Comparison of ENCODE assay signal across 13 cellular contexts in the genomic region with DNA sequence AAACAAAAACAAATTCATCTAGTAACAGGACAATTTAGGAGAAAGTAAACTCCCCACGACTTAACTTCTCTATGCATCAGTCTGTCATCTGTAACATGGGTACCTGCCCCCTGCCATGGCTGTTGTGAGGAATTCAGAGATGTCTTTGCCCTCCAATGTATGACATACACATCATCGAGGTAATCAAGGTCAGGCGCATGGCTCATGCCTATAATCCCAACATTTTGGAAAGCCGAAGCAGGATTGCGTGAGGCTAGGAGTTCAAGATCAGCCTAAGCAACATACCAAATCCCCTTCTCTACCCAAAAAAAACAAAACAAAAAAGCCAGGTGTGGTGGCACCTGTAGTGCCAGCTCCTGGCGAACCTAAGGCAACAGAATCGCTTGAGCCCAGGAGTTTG. TPM values are rescaled to one million over a fixed set of nuclear protein-coding genes. Genes with fewer than 3 reads are reported as not detected.
A peak's percentile ranks its signal among the peaks of the same experiment; 100 is the strongest.
DNase-seq lines count a peak whose midpoint lies in the region; ATAC-seq, FAIRE-seq and TF ChIP-seq lines count a peak whose summit lies in the region.
"Had no signal": no experiment of that assay in that cellular context is flagged by ENCODE, and none has a peak within 500 bp of the region (broad histone marks: within the 10 kb centered on the region; RNA-seq: fewer than 3 reads in every experiment).

No MANE protein-coding gene starts in this region.

- no peak for DNase-seq in CD4-positive, alpha-beta memory T cell
- DNase-seq in GM12891 (ENCODE audit: insufficient read length, low spot score) (no peak), GM12878 (ENCODE audit: low read depth, low spot score) (no peak), inferior parietal cortex (ENCODE audit: extremely low spot score) (no peak), Kasumi-1 (lab: John Stamatoyannopoulos, UW) (no peak)
- DNase-seq: brain microvascular endothelial cell; CD8-positive, alpha-beta T cell; effector CD4-positive, alpha-beta T cell; MM.1S; pancreas; spleen; thyroid gland had no signal

- POLR2A ChIA-PET in CD4-positive, alpha-beta memory T cell (lab: Charles Lee; ENCODE audit: partially characterized antibody) = interaction anchor here (1.1 to 2.7 kb wide), 3 partner anchors 8 to 12 kb away, joined by 3 to 18 read pairs (median 16); partner anchors contain the start of gene EEF1A1
- POLR2A ChIA-PET in GM12878 (lab: Charles Lee) = interaction anchor here (0.7 to 1.3 kb wide), 2 partner anchors 50 to 61 kb away, joined by 3 to 5 read pairs; no protein-coding TSS in a partner anchor

- no peaks in the 10 kb centered on the region for H3K9me3 ChIP-seq in CD4-positive, alpha-beta memory T cell (ENCODE audit: control insufficient read depth in 1 of 2, low read length in 2 of 2)
- no peaks in the 10 kb centered on the region for H3K9me3 ChIP-seq in GM12878 (replicated peaks; ENCODE audit: control insufficient read depth, insufficient read depth, low read length)
- H3K9me3 ChIP-seq: pancreas, spleen, thyroid gland had no signal

- H3K4me2 ChIP-seq in GM12878 (ENCODE audit: control insufficient read depth, insufficient read depth) = peak overlapping the region; percentile 50; the same call in 1 of the 2 replicates

- no peaks in the 10 kb centered on the region for H3K27me3 ChIP-seq in CD4-positive, alpha-beta memory T cell (ENCODE audit: insufficient read depth, low read length)
- no peaks in the 10 kb centered on the region for H3K27me3 ChIP-seq in GM12878 (replicated peaks in 1 of 2; ENCODE audit: control insufficient read depth in 2 of 2, insufficient read depth in 2 of 2, low read length in 1 of 2)
- H3K27me3 ChIP-seq: brain microvascular endothelial cell, pancreas, spleen, thyroid gland had no signal

- in situ Hi-C loops in GM12878 (cut with MboI) = loop anchor here (25.0 kb wide), 1 partner anchor 101 kb away; no protein-coding TSS in a partner anchor

- intact Hi-C loops in CD4-positive, alpha-beta memory T cell (cut with micrococcal nuclease) = no loop called here
- intact Hi-C loops in GM12878 (cut with micrococcal nuclease; ENCODE audit: unreplicated experiment) = no loop called here

- H3K36me3 ChIP-seq in CD4-positive, alpha-beta memory T cell (ENCODE audit: insufficient read depth, low read length) = peaks cover 18% of the 10 kb centered on the region
- H3K36me3 ChIP-seq in GM12878 (ENCODE audit: control insufficient read depth in 2 of 2, insufficient read depth in 2 of 2, low read length in 1 of 2) = peaks cover 2 to 16% of the 10 kb centered on the region in 2 experiments; a peak in 3 of 4 replicates

- H4K20me1 ChIP-seq in GM12878 (ENCODE audit: control insufficient read depth, insufficient read depth) = no peaks in the 10 kb centered on the region; the same call in 1 of the 2 replicates

- peak; percentile 68 for FAIRE-seq in GM12891 (lab: Jason Lieb, UNC)
- FAIRE-seq in GM12878 (lab: Jason Lieb, UNC) = no peak
- FAIRE-seq: pancreas had no signal

- CTCF ChIA-PET in CD4-positive, alpha-beta memory T cell (lab: Charles Lee; ENCODE audit: partially characterized antibody) = interaction anchor here (2.0 to 7.8 kb wide), 2 partner anchors 75 to 101 kb away, joined by 6 to 222 read pairs; no protein-coding TSS in a partner anchor
- CTCF ChIA-PET in GM12878 (lab: Yijun Ruan, JAX) = interaction anchor here (1.5 to 5.6 kb wide), 2 partner anchors 8 to 98 kb away, joined by 3 to 127 read pairs; no protein-coding TSS in a partner anchor

- no peak for TF ChIP-seq EP300 in GM12878 (IDR thresholded peaks at IDR 0.05; ENCODE audit: borderline replicate concordance in 1 of 2, control insufficient read depth in 1 of 2, low read depth in 2 of 2, low read length in 2 of 2)

- TF ChIP-seq RAD21 in GM12878 (IDR thresholded peaks at IDR 0.05; ENCODE audit: insufficient read depth, low read depth, low read length) = no peak

- no peak overlapping the region for H3K9ac ChIP-seq in GM12878 (ENCODE audit: control insufficient read depth, insufficient read depth, low read length)

- no peak overlapping the region for H2AFZ ChIP-seq in GM12878 (ENCODE audit: control insufficient read depth, low read depth, low read length)

- SMC1A ChIA-PET in GM12878 (lab: Charles Lee; ENCODE audit: uncharacterized antibody, unreplicated experiment) = interaction anchor here (1.6 to 5.2 kb wide), 2 partner anchors 26 to 99 kb away, joined by 5 to 50 read pairs; no protein-coding TSS in a partner anchor

- no peaks in the 10 kb centered on the region for H3K9me3 Mint-ChIP-seq in CD4-positive, alpha-beta memory T cell
- H3K9me3 Mint-ChIP-seq: CD8-positive, alpha-beta T cell had no signal

- no peak overlapping the region for H3K27ac ChIP-seq in CD4-positive, alpha-beta memory T cell (ENCODE audit: low read depth, low read length)
- H3K27ac ChIP-seq in GM12878 (ENCODE audit: control insufficient read depth, insufficient read depth) = no peak overlapping the region; the same call in 1 of the 2 replicates
- H3K27ac ChIP-seq: brain microvascular endothelial cell, thyroid gland had no signal

- H3K79me2 ChIP-seq in GM12878 (ENCODE audit: control insufficient read depth, insufficient read depth, low read length) = peaks cover 9% of the 10 kb centered on the region

- H3K27me3 Mint-ChIP-seq in CD4-positive, alpha-beta memory T cell = no peaks in the 10 kb centered on the region

- H3K4me3 ChIP-seq in CD4-positive, alpha-beta memory T cell (ENCODE audit: low read length in 2 of 2) = no peak overlapping the region
- H3K4me3 ChIP-seq in GM12878 = no peak overlapping the region
- H3K4me3 ChIP-seq: pancreas, spleen, thyroid gland had no signal

- RAD21 ChIA-PET in GM12878 (lab: Charles Lee; ENCODE audit: unreplicated experiment) = interaction anchor here (1.7 to 2.0 kb wide), 2 partner anchors 60 to 61 kb away, joined by 6 to 10 read pairs; partner anchors contain the start of gene CGAS

- H3K4me3 Mint-ChIP-seq in CD4-positive, alpha-beta memory T cell = no peak overlapping the region
- H3K4me3 Mint-ChIP-seq: CD8-positive, alpha-beta T cell had no signal

- no peak for ATAC-seq in GM12878
- ATAC-seq: CD8-positive, alpha-beta T cell; HCT116; pancreas had no signal

- WGBS in GM12878 (ENCODE audit: insufficient coverage, insufficient replicate concordance, low lambda C conversion rate, missing lambda C conversion rate) = 84% methylated on average over 7 of the region's 7 CpGs

- TF ChIP-seq CTCF in GM12878 (IDR thresholded peaks at IDR 0.05 in 2 of 3, conservative IDR thresholded peaks at IDR 0.05 in 1 of 3; ENCODE audit: control insufficient read depth in 2 of 3, extremely low read depth in 1 of 3, insufficient read depth in 1 of 3, low read depth in 3 of 3, low read length in 3 of 3) = no peak

- BruUV-seq in GM12878 (replicated peaks; lab: Mats Ljungman, UMichigan) = no TSS peak

- H3K36me3 Mint-ChIP-seq in CD4-positive, alpha-beta memory T cell = peaks cover 18 to 35% of the 10 kb centered on the region in 2 donors

- H3K4me1 Mint-ChIP-seq in CD4-positive, alpha-beta memory T cell = peaks cover 18 to 29% (median 21%) of the 10 kb centered on the region in 4 donors

- peaks cover 25% of the 10 kb centered on the region for H3K4me1 ChIP-seq in CD4-positive, alpha-beta memory T cell (ENCODE audit: insufficient read depth, low read length)
- peaks cover 15% of the 10 kb centered on the region for H3K4me1 ChIP-seq in GM12878 (ENCODE audit: control insufficient read depth, insufficient read depth, low read length)

- H3K27ac Mint-ChIP-seq in CD4-positive, alpha-beta memory T cell = peak overlapping the region in 4 of 7 donors; percentile 43 to 74 (median 66)
- H3K27ac Mint-ChIP-seq: CD8-positive, alpha-beta T cell had no signal

- TF ChIP-seq POLR2A in GM12891 (IDR thresholded peaks at IDR 0.05; ENCODE audit: low read depth, low read length) = no peak
- no peak for TF ChIP-seq POLR2A in GM12878 (IDR thresholded peaks at IDR 0.05; ENCODE audit: low read depth, low read length)

RNA-seq across cellular contexts. Expression of gene EEF1A1, which starts 9.0 kb away (rescaled TPM):
- total RNA-seq in CD4-positive, alpha-beta memory T cell = over 10,000 TPM; 15,632 to 16,691 TPM
- polyA plus RNA-seq in CD4-positive, alpha-beta memory T cell = over 10,000 TPM; 10,358 to 12,185 TPM
- 18,401 TPM for polyA plus RNA-seq in GM12891 (2012; ENCODE audit: low read depth, missing spikeins)
- 2,824 and 2,968 TPM in 2 replicates for total RNA-seq in GM12878 (2013; cell fraction: nucleolus; rRNA removed)
- total RNA-seq in GM12878 (2014; rRNA removed) (14,131 and 16,902 TPM in 2 replicates), GM12878 (2014; rRNA removed; fragmentation: Illumina TruSeq; extraction: Trizol) (17,468 and 18,090 TPM in 2 replicates), GM12878 (2021) (14,684 and 15,216 TPM in 2 replicates)
- 27,080 TPM for polyA plus RNA-seq in GM12878 (2011; ENCODE audit: low read depth)
- polyA plus RNA-seq in GM12878 (2011; rRNA removed) (17,795 and 20,374 TPM in 2 replicates), GM12878 (2014; fragmentation: Illumina TruSeq; extraction: Trizol) (16,201 and 18,845 TPM in 2 replicates), GM12878 (2014; fragmentation: Nextera tagmentation; extraction: Ambion mirVana) (over 10,000 TPM in 1 of 2 experiments, 1,000 to 10,000 TPM in 1; 8,305 to 13,725 TPM), GM12878 (2014; rRNA removed) (12,347 and 14,133 TPM in 2 replicates), GM12878 (2016; fragmentation: Nextera tagmentation; extraction: Ambion mirVana) (1,000 to 10,000 TPM; 4,214 to 4,415 TPM)
- polyA plus RNA-seq in GM12878 (2011; cell fraction: cytosol; rRNA removed) = 14,330 and 16,559 TPM in 2 replicates
- polyA plus RNA-seq in GM12878 (2011; cell fraction: nucleus; rRNA removed) = 5,187 and 6,059 TPM in 2 replicates
- polyA plus RNA-seq in GM12878 (2012) = 16,010 and 19,176 TPM in 2 replicates
- polyA minus RNA-seq in GM12878 (2011; rRNA and poly(A)+ RNA removed) = 12,533 and 15,137 TPM in 2 replicates
- polyA minus RNA-seq in GM12878 (2011; cell fraction: cytosol; rRNA and poly(A)+ RNA removed) = 4,012 and 4,567 TPM in 2 replicates
- 1,103 and 1,176 TPM in 2 replicates for polyA minus RNA-seq in GM12878 (2011; cell fraction: nucleus; rRNA and poly(A)+ RNA removed)

RNA-seq across cellular contexts. Expression of gene MTO1, which starts 50.3 kb away (rescaled TPM):
- 10 to 100 TPM; 98.9 to 99.8 TPM for total RNA-seq in CD4-positive, alpha-beta memory T cell
- polyA plus RNA-seq in CD4-positive, alpha-beta memory T cell = 10 to 100 TPM; 31.7 to 40.9 TPM
- polyA plus RNA-seq in GM12891 (2012; ENCODE audit: low read depth, missing spikeins) = 12.9 TPM
- 80.2 and 92.1 TPM in 2 replicates for total RNA-seq in GM12878 (2013; cell fraction: nucleolus; rRNA removed)
- total RNA-seq in GM12878 (2014; rRNA removed) (40.4 and 41.8 TPM in 2 replicates), GM12878 (2014; rRNA removed; fragmentation: Illumina TruSeq; extraction: Trizol) (35.2 and 40.8 TPM in 2 replicates), GM12878 (2021) (30.2 and 30.7 TPM in 2 replicates)
- 11.0 TPM for polyA plus RNA-seq in GM12878 (2011; ENCODE audit: low read depth)
- polyA plus RNA-seq in GM12878 (2011; rRNA removed) (35.5 and 42.0 TPM in 2 replicates), GM12878 (2014; fragmentation: Illumina TruSeq; extraction: Trizol) (29.4 and 38.0 TPM in 2 replicates), GM12878 (2014; fragmentation: Nextera tagmentation; extraction: Ambion mirVana) (10 to 100 TPM; 24.8 to 28.0 TPM), GM12878 (2014; rRNA removed) (25.5 and 26.4 TPM in 2 replicates), GM12878 (2016; fragmentation: Nextera tagmentation; extraction: Ambion mirVana) (10 to 100 TPM; 45.1 to 53.6 TPM)
- polyA plus RNA-seq in GM12878 (2011; cell fraction: cytosol; rRNA removed) = 37.7 and 61.3 TPM in 2 replicates
- 59.3 and 94.5 TPM in 2 replicates for polyA plus RNA-seq in GM12878 (2011; cell fraction: nucleus; rRNA removed)
- 15.1 and 19.1 TPM in 2 replicates for polyA plus RNA-seq in GM12878 (2012)
- polyA minus RNA-seq in GM12878 (2011; rRNA and poly(A)+ RNA removed) = 49.0 and 62.7 TPM in 2 replicates
- 22.2 and 25.3 TPM in 2 replicates for polyA minus RNA-seq in GM12878 (2011; cell fraction: cytosol; rRNA and poly(A)+ RNA removed)
- 43.8 and 57.9 TPM in 2 replicates for polyA minus RNA-seq in GM12878 (2011; cell fraction: nucleus; rRNA and poly(A)+ RNA removed)

RNA-seq across cellular contexts. Expression of gene CGAS, which starts 59.7 kb away (rescaled TPM):
- total RNA-seq in CD4-positive, alpha-beta memory T cell = 10 to 100 TPM; 16.4 to 17.8 TPM
- polyA plus RNA-seq in CD4-positive, alpha-beta memory T cell = 10 to 100 TPM in 1 of 2 donors, 1 to 10 TPM in 1; 6.4 to 19.9 TPM
- 3.3 TPM for polyA plus RNA-seq in GM12891 (2012; ENCODE audit: low read depth, missing spikeins)
- total RNA-seq in GM12878 (2013; cell fraction: nucleolus; rRNA removed) = 86.6 and 88.2 TPM in 2 replicates
- 30.2 and 32.5 TPM in 2 replicates for total RNA-seq in GM12878 (2014; rRNA removed)
- total RNA-seq in GM12878 (2014; rRNA removed; fragmentation: Illumina TruSeq; extraction: Trizol) = 23.5 and 24.9 TPM in 2 replicates
- total RNA-seq in GM12878 (2021) = 25.7 and 25.8 TPM in 2 replicates
- polyA plus RNA-seq in GM12878 (2011; ENCODE audit: low read depth) = 3.7 TPM
- 15.3 and 23.3 TPM in 2 replicates for polyA plus RNA-seq in GM12878 (2011; rRNA removed)
- polyA plus RNA-seq in GM12878 (2011; cell fraction: cytosol; rRNA removed) = 8.1 and 9.3 TPM in 2 replicates
- polyA plus RNA-seq in GM12878 (2011; cell fraction: nucleus; rRNA removed) = 9.7 and 17.6 TPM in 2 replicates
- polyA plus RNA-seq in GM12878 (2012) = 6.1 and 6.3 TPM in 2 replicates
- 13.1 and 15.5 TPM in 2 replicates for polyA plus RNA-seq in GM12878 (2014; fragmentation: Illumina TruSeq; extraction: Trizol)
- 1 to 10 TPM; 4.7 to 7.9 TPM for polyA plus RNA-seq in GM12878 (2014; fragmentation: Nextera tagmentation; extraction: Ambion mirVana)
- polyA plus RNA-seq in GM12878 (2014; rRNA removed) = 16.9 and 19.9 TPM in 2 replicates
- 10 to 100 TPM; 24.2 to 25.5 TPM for polyA plus RNA-seq in GM12878 (2016; fragmentation: Nextera tagmentation; extraction: Ambion mirVana)
- 9.0 and 10.5 TPM in 2 replicates for polyA minus RNA-seq in GM12878 (2011; rRNA and poly(A)+ RNA removed)
- 10.3 and 14.2 TPM in 2 replicates for polyA minus RNA-seq in GM12878 (2011; cell fraction: cytosol; rRNA and poly(A)+ RNA removed)
- 13.5 and 29.7 TPM in 2 replicates for polyA minus RNA-seq in GM12878 (2011; cell fraction: nucleus; rRNA and poly(A)+ RNA removed)
